ENCODE assay signal across 11 cellular contexts in the genomic region with DNA sequence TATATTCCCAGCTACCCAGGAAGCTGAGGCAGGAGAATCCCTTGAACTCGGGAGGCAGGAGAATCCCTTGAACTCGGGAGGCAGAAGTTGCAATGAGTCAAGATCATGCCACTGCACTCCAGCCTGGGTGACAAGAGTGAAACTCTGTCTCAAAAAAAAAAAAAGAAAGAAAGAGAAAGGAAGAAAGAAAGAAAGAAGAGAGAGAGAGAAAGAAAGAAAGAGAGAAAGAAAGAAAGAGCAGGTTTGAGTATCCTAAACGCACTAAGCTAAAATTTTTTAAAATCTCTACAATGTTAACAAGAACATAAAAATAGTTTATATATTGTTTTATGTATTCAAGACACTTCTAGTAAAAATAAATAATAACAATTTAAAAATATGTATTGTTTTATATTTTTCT. TPM values are rescaled to one million over a fixed set of nuclear protein-coding genes. Genes with fewer than 3 reads are reported as not detected.
A peak's percentile ranks its signal among the peaks of the same experiment; 100 is the strongest.
DNase-seq lines count a peak whose midpoint lies in the region; ATAC-seq, FAIRE-seq and TF ChIP-seq lines count a peak whose summit lies in the region.
"Not testable (repeated sequence)": the region's sequence is repeated elsewhere in the genome, so short reads cannot be mapped to it uniquely, and the experiment has no call there.
"Had no signal": no experiment of that assay in that cellular context is flagged by ENCODE, and none has a peak within 500 bp of the region (broad histone marks: within the 10 kb centered on the region; RNA-seq: fewer than 3 reads in every experiment).

No MANE protein-coding gene starts in this region.

- H4K5ac ChIP-seq in mesendoderm (ENCODE audit: low read length), result not testable (repeated sequence)

- not testable (repeated sequence) for H3K36me3 ChIP-seq in HEK293 (ENCODE audit: control insufficient read depth in 2 of 2, insufficient read depth in 1 of 2, low read length in 2 of 2); K562 (ENCODE audit: control insufficient read depth, insufficient read depth, low read length); mesendoderm (ENCODE audit: control insufficient read depth, insufficient read depth, low read length); pancreas; uterus

- not testable (repeated sequence) for TF ChIP-seq POLR2A in K562 (conservative IDR thresholded peaks at IDR 0.05); uterus (IDR thresholded peaks at IDR 0.05)

- H2AK5ac ChIP-seq in mesendoderm (ENCODE audit: low read length), result not testable (repeated sequence)

- POLR2A ChIA-PET in HEK293 (lab: Yijun Ruan, JAX), result interaction anchor here (1.4 kb wide), 1 partner anchor 27 kb away, joined by 4 read pairs; no protein-coding TSS in a partner anchor
- POLR2A ChIA-PET in K562 (lab: Yijun Ruan, JAX), result interaction anchor here (1.4 kb wide), 2 partner anchors 28 to 101 kb away, joined by 4 to 5 read pairs; no protein-coding TSS in a partner anchor

- not testable (repeated sequence) for TF ChIP-seq CTCF in HEK293 (tag by site-specific recombination; IDR thresholded peaks at IDR 0.05); K562 (IDR thresholded peaks at IDR 0.05 in 2 of 3, conservative IDR thresholded peaks at IDR 0.05 in 1 of 3; ENCODE audit: insufficient read depth in 2 of 3, low read depth in 1 of 3, low read length in 3 of 3); pancreas (IDR thresholded peaks at IDR 0.05); uterus (IDR thresholded peaks at IDR 0.05)

- not testable (repeated sequence) for H4K20me1 ChIP-seq in K562 (replicated peaks; ENCODE audit: control insufficient read depth, insufficient read depth, low read length)

- H2BK120ac ChIP-seq in mesendoderm (ENCODE audit: low read depth, low read length), result not testable (repeated sequence)

- not testable (repeated sequence) for H3K27me3 ChIP-seq in K562 (ENCODE audit: control insufficient read depth in 2 of 2, insufficient read depth in 2 of 2, low read length in 2 of 2); mesendoderm (ENCODE audit: insufficient read depth, low read length, poor library complexity); pancreas; uterus

- peak overlapping the region; percentile 16 for H3K4ac ChIP-seq in mesendoderm (ENCODE audit: low read depth, low read length)

- H3K79me2 ChIP-seq in K562 (ENCODE audit: control insufficient read depth, insufficient read depth, low read length); mesendoderm (ENCODE audit: control insufficient read depth, insufficient read depth, low read length): not testable (repeated sequence)

- not testable (repeated sequence) for H2AFZ ChIP-seq in K562 (ENCODE audit: low read depth, low read length)

- in situ Hi-C loops in K562 (cut with MboI), result loop anchor here (25.0 kb wide), 1 partner anchor 1528 kb away; a partner anchor contains a TSS

- not testable (repeated sequence) for H3K18ac ChIP-seq in mesendoderm (ENCODE audit: low read length)

- H2BK15ac ChIP-seq in mesendoderm (replicated peaks; ENCODE audit: low read depth), result not testable (repeated sequence)

- intact Hi-C loops in K562 (cut with micrococcal nuclease); pancreas (cut with DNase I); uterus (cut with DNase I; ENCODE audit: low total_unique reads): not testable (repeated sequence)

- H3K4me3 ChIP-seq in HEK293 (ENCODE audit: low read depth, low read length); K562; mesendoderm (ENCODE audit: low read length); pancreas; uterus: not testable (repeated sequence)

- not testable (repeated sequence) for H3K4me1 ChIP-seq in HEK293 (ENCODE audit: control insufficient read depth, insufficient read depth, low read length); mesendoderm (ENCODE audit: control insufficient read depth, low read depth, low read length)
- H3K4me1 ChIP-seq in K562 (replicated peaks in 1 of 2; ENCODE audit: control insufficient read depth in 2 of 2, insufficient read depth in 2 of 2, low read length in 2 of 2) (peaks cover 13 to 36% of the 10 kb centered on the region in 2 experiments; a peak in 4 of 5 replicates), pancreas (peaks cover 3 to 19% (median 16%) of the 10 kb centered on the region in 3 donors), uterus (peaks cover 0 to 12% of the 10 kb centered on the region in 2 donors)

- ATAC-seq in K562, pancreas: not testable (repeated sequence)

- TF ChIP-seq EP300 in K562 (IDR thresholded peaks at IDR 0.05; ENCODE audit: low read length), result not testable (repeated sequence)

- FAIRE-seq in A204.1 (lab: Jason Lieb, UNC) (peak; percentile 47), frontal cortex (lab: Jason Lieb, UNC) (peak; percentile 77), pancreas (lab: Jason Lieb, UNC) (peak; percentile 63)
- not testable (repeated sequence) for FAIRE-seq in K562 (lab: Jason Lieb, UNC)

- H3K23ac ChIP-seq in mesendoderm (ENCODE audit: low read length), result not testable (repeated sequence)

- H4K8ac ChIP-seq in mesendoderm (ENCODE audit: low read depth, low read length), result not testable (repeated sequence)

- H2BK5ac ChIP-seq in mesendoderm (ENCODE audit: low read length), result not testable (repeated sequence)

- BruUV-seq in K562 (replicated peaks; lab: Mats Ljungman, UMichigan), result not testable (repeated sequence)

- CTCF ChIA-PET in HEK293 (lab: Yijun Ruan, JAX), result interaction anchor here (0.7 to 4.1 kb wide), 4 partner anchors 14 to 445 kb away, joined by 3 to 30 read pairs (median 4); no protein-coding TSS in a partner anchor
- CTCF ChIA-PET in K562 (lab: Yijun Ruan, JAX; ENCODE audit: low intra/inter-chr PET ratio), result interaction anchor here (0.7 kb wide), 1 partner anchor 59 kb away, joined by 6 read pairs; no protein-coding TSS in a partner anchor

- H3K9me3 ChIP-seq in HEK293 (ENCODE audit: control insufficient read depth, insufficient read depth, low read depth, low read length); K562 (replicated peaks; ENCODE audit: control insufficient read depth, insufficient read depth, low read depth, low read length); pancreas; uterus: not testable (repeated sequence)

- H3K9me1 ChIP-seq in K562 (ENCODE audit: control insufficient read depth, insufficient read depth, low read length), result not testable (repeated sequence)

- H3K27ac ChIP-seq in HEK293 (ENCODE audit: extremely low read depth, low read depth, low read length); K562 (ENCODE audit: extremely low read depth, low read depth, low read length); mesendoderm (ENCODE audit: low read depth, low read length): not testable (repeated sequence)
- peak overlapping the region in 2 of 4 donors; percentile 19 to 46 for H3K27ac ChIP-seq in pancreas
- H3K27ac ChIP-seq in uterus, result peak overlapping the region; percentile 51 to 97

- not testable (repeated sequence) for H3K79me1 ChIP-seq in mesendoderm (ENCODE audit: low read length)

- not testable (repeated sequence) for H3K4me2 ChIP-seq in K562 (ENCODE audit: insufficient read depth, low read length); mesendoderm (ENCODE audit: low read length)

- WGBS in K562 (ENCODE audit: insufficient coverage, low coverage, missing lambda C conversion rate), result 58% methylated on average over 3 of the region's 3 CpGs
- no CpG with 5 or more reads among the region's 3 CpGs for WGBS in mesendoderm (ENCODE audit: extremely low coverage, insufficient coverage, low lambda C conversion rate)
- WGBS in pancreas, 2 donors, result 96 to 98% methylated on average over 3 of the region's 3 CpGs

- not testable (repeated sequence) for H3K9ac ChIP-seq in K562 (ENCODE audit: insufficient read depth in 1 of 2, low read depth in 2 of 2, low read length in 2 of 2); mesendoderm (ENCODE audit: low read length)

- TF ChIP-seq RAD21 in K562 (CRISPR knock-in tag; conservative IDR thresholded peaks at IDR 0.05 in 1 of 2, IDR thresholded peaks at IDR 0.05 in 1 of 2), result not testable (repeated sequence)

- not testable (repeated sequence) for H3K56ac ChIP-seq in mesendoderm (ENCODE audit: low read length)

- DNase-seq in K562 (ENCODE audit: extremely low read depth in 1 of 4, low spot score in 3 of 4); frontal cortex (ENCODE audit: low spot score in 2 of 2); mesendoderm; pancreas; uterus: not testable (repeated sequence)

TF ChIP-seq in K562, 482 proteins besides CTCF, POLR2A, EP300 and RAD21 (continues in another document):
- peak; percentile 52; the same call in 1 of the 2 replicates for TF ChIP-seq LARP7 (IDR thresholded peaks at IDR 0.05)
- 0 out of 2 replicates have a peak, but pooled peaks have one; percentile 28 for TF ChIP-seq HDGF (IDR thresholded peaks at IDR 0.05)

RNA-seq across cellular contexts. Expression of a gene that starts 4.6 kb away (rescaled TPM):
- 10.5 and 14.3 TPM in 2 replicates for total RNA-seq in K562 (2011; cell fraction: chromatin; rRNA removed; ENCODE audit: low replicate concordance)
- 4.2 and 4.6 TPM in 2 replicates for total RNA-seq in K562 (2011; cell fraction: nucleolus; rRNA removed)
- 7.0 and 15.1 TPM in 2 replicates for total RNA-seq in K562 (2011; cell fraction: nucleoplasm; rRNA removed)
- total RNA-seq in K562 (2014; rRNA removed) (6.7 and 11.6 TPM in 2 replicates), K562 (2014; rRNA removed; fragmentation: Illumina TruSeq; extraction: Trizol) (19.4 and 20.6 TPM in 2 replicates), K562 (2015; rRNA removed; fragmentation: Illumina TruSeq; extraction: Trizol) (17.4 and 18.6 TPM in 2 replicates), K562 (2021) (25.7 and 27.9 TPM in 2 replicates), frontal cortex (4.1 TPM), pancreas (10 to 100 TPM; 14.3 to 24.2 (median 18.6) TPM), uterus (10 to 100 TPM in 2 of 4 donors, 1 to 10 TPM in 2; 7.6 to 29.6 (median 12.4) TPM)
- polyA plus RNA-seq in K562 (2011; rRNA removed) (7.1 and 8.1 TPM in 2 replicates), K562 (2014; fragmentation: Illumina TruSeq; extraction: Trizol) (24.2 and 29.6 TPM in 2 replicates), K562 (2014; fragmentation: Nextera tagmentation; extraction: Ambion mirVana) (1 to 10 TPM; 4.5 to 5.3 TPM), K562 (2014; rRNA removed) (9.5 and 9.7 TPM in 2 replicates), pancreas (10 to 100 TPM in 1 of 2 donors, 1 to 10 TPM in 1; 7.6 to 21.3 TPM)
- polyA plus RNA-seq in K562 (2011; cell fraction: cytosol; rRNA removed), result 4.9 and 5.0 TPM in 2 replicates
- 5.8 and 8.4 TPM in 2 replicates for polyA plus RNA-seq in K562 (2011; cell fraction: nucleus; rRNA removed)
- 5.2 and 13.5 TPM in 2 replicates for polyA plus RNA-seq in K562 (2012)
- 11.9 and 12.1 TPM in 2 replicates for polyA minus RNA-seq in K562 (2011; rRNA and poly(A)+ RNA removed)
- 5.2 and 6.2 TPM in 2 replicates for polyA minus RNA-seq in K562 (2011; cell fraction: cytosol; rRNA and poly(A)+ RNA removed)
- polyA minus RNA-seq in K562 (2011; cell fraction: nucleus; rRNA and poly(A)+ RNA removed), result 3.0 and 5.4 TPM in 2 replicates
- polyA plus RNA-seq in mesendoderm (2013, experiment 1 of 2), result 9.6 TPM
- 9.0 TPM for polyA plus RNA-seq in mesendoderm (2013, experiment 2 of 2)
- total RNA-seq: CD4-positive, alpha-beta memory T cell had no signal
- polyA plus RNA-seq: CD14-positive monocyte; CD4-positive, alpha-beta memory T cell; CD4-positive, CD25-positive, alpha-beta regulatory T cell; CD8-positive, alpha-beta memory T cell had no signal
